Comparison of ENCODE assay signal across 25 cellular contexts in genomic region chr1:23897083-23897482, GRCh38. TPM values are rescaled to one million over a fixed set of nuclear protein-coding genes. Genes with fewer than 3 reads are reported as not detected.
DNase-seq lines count a peak whose midpoint lies in the region; ATAC-seq and TF ChIP-seq lines count a peak whose summit lies in the region.
"Had no signal": no experiment of that assay in that cellular context is flagged by ENCODE, and none has a peak within 500 bp of the region (broad histone marks: within the 10 kb centered on the region; RNA-seq: fewer than 3 reads in every experiment).

No MANE protein-coding gene starts in this region.

- H3K36me3 ChIP-seq in OCI-LY1 (ENCODE audit: insufficient read depth, low read length) = peaks cover 28% of the 10 kb centered on the region
- no peaks in the 10 kb centered on the region for H3K36me3 ChIP-seq in left lung
- H3K36me3 ChIP-seq in upper lobe of left lung = no peaks in the 10 kb centered on the region
- H3K36me3 ChIP-seq in CD4-positive, alpha-beta memory T cell (ENCODE audit: insufficient read depth, low read length) = no peaks in the 10 kb centered on the region
- H3K36me3 ChIP-seq: transverse colon had no signal

- H3K27me3 ChIP-seq in OCI-LY1 (ENCODE audit: insufficient read depth, low read length) (no peaks in the 10 kb centered on the region), left lung (peaks cover 0 to 4% of the 10 kb centered on the region in 2 donors), upper lobe of left lung (no peaks in the 10 kb centered on the region)
- no peaks in the 10 kb centered on the region for H3K27me3 ChIP-seq in CD4-positive, alpha-beta memory T cell (ENCODE audit: insufficient read depth, low read length)
- H3K27me3 ChIP-seq: transverse colon had no signal

- peaks cover 3 to 11% of the 10 kb centered on the region in 2 donors for H3K27me3 Mint-ChIP-seq in CD4-positive, alpha-beta memory T cell

- POLR2A ChIA-PET in CD4-positive, alpha-beta memory T cell (lab: Charles Lee; ENCODE audit: partially characterized antibody) = no interaction called here

- intact Hi-C loops in left lung (cut with DNase I) = no loop called here
- intact Hi-C loops in CD4-positive, alpha-beta memory T cell (cut with micrococcal nuclease) = no loop called here

- H3K4me1 ChIP-seq in OCI-LY1 (ENCODE audit: insufficient read depth, low read length, severe bottlenecking) (peaks cover 48% of the 10 kb centered on the region), left lung (peaks cover 0 to 30% of the 10 kb centered on the region in 2 donors), upper lobe of left lung (peaks cover 5 to 19% (median 11%) of the 10 kb centered on the region in 4 donors)
- H3K4me1 ChIP-seq in CD4-positive, alpha-beta memory T cell (ENCODE audit: insufficient read depth, low read length) = no peaks in the 10 kb centered on the region
- H3K4me1 ChIP-seq: A549, transverse colon had no signal

- no peak overlapping the region for H3K27ac Mint-ChIP-seq in CD4-positive, alpha-beta memory T cell
- H3K27ac Mint-ChIP-seq: activated naive CD8-positive, alpha-beta T cell treated with anti-CD3 and anti-CD28 coated beads for 36 hours; activated T-helper 1 cell treated with anti-CD3 and anti-CD28 coated beads, Interleukin-12 subunit alpha, Interleukin-12 subunit beta, Interleukin-2, Interleukin-4 antibody, amounts not matched to agents 30 ng/mL and 10 ng/mL and 1 ng/mL, durations not matched to agents 14 hours and 24 hours and 36 hours; brain; CD4-positive, alpha-beta T cell; T-helper 17 cell; WTC11 had no signal

- no peaks in the 10 kb centered on the region for H4K20me1 ChIP-seq in OCI-LY1 (ENCODE audit: insufficient read depth, low read length)

- no peak overlapping the region for H3K9ac ChIP-seq in OCI-LY1 (ENCODE audit: low read length)

- H3K36me3 Mint-ChIP-seq in CD4-positive, alpha-beta memory T cell = no peaks in the 10 kb centered on the region
- H3K36me3 Mint-ChIP-seq: activated naive CD8-positive, alpha-beta T cell treated with anti-CD3 and anti-CD28 coated beads for 36 hours; brain; WTC11 had no signal

- no peaks in the 10 kb centered on the region for H3F3A ChIP-seq in OCI-LY1 (ENCODE audit: insufficient read depth, low read length)

- DNase-seq in SKM-1 treated with dmso at 0.1 percent for 144 hours (lab: John Stamatoyannopoulos, UW; ENCODE audit: unreplicated experiment) (peak; percentile 24), SKM-1 (lab: John Stamatoyannopoulos, UW; ENCODE audit: unreplicated experiment) (no peak), left lung (no peak), upper lobe of left lung (peak in 1 of 2 donors; percentile 62), anterior cingulate cortex (lab: John Stamatoyannopoulos, UW) (no peak)
- DNase-seq in CD4-positive, alpha-beta memory T cell = no peak
- no peak for DNase-seq in activated CD4-positive, CD25-positive, alpha-beta regulatory T cell (lab: John Stamatoyannopoulos, UW)
- DNase-seq: activated naive CD8-positive, alpha-beta T cell treated with anti-CD3 and anti-CD28 coated beads for 36 hours; CD4-positive, alpha-beta T cell; dermis blood vessel endothelial cell; NCI-H1417; NCI-H2171 treated with DMSO at 0.1 percent for 48 hours; NCI-H774; nucleus accumbens; stimulated activated naive CD8-positive, alpha-beta T cell treated with anti-CD3 and anti-CD28 coated beads, Interleukin-15, Interleukin-2, amounts not matched to agents 100 U/mL and 50 U/mL, for 24 hours; T-helper 17 cell; transverse colon had no signal

- no peaks in the 10 kb centered on the region for H3K9me3 Mint-ChIP-seq in CD4-positive, alpha-beta memory T cell
- H3K9me3 Mint-ChIP-seq: activated naive CD8-positive, alpha-beta T cell treated with anti-CD3 and anti-CD28 coated beads for 36 hours; activated T-helper 1 cell treated with anti-CD3 and anti-CD28 coated beads, Interleukin-12 subunit alpha, Interleukin-12 subunit beta, Interleukin-2, Interleukin-4 antibody, amounts not matched to agents 30 ng/mL and 10 ng/mL and 1 ng/mL, durations not matched to agents 14 hours and 24 hours and 36 hours; CD4-positive, alpha-beta T cell; WTC11 had no signal

- no peak overlapping the region for H3K4me2 ChIP-seq in OCI-LY1 (ENCODE audit: low read length)
- H3K4me2 ChIP-seq: A549 had no signal

- 0 out of 2 replicates have a peak, but pooled peaks cover 3% of the 10 kb centered on the region for H3K79me2 ChIP-seq in OCI-LY1 (ENCODE audit: insufficient read depth, low read length)

- ATAC-seq in left lung (peak; percentile 72), upper lobe of left lung (ENCODE audit: low FRiP score in 2 of 2) (no peak)
- ATAC-seq: A549; stimulated activated naive CD8-positive, alpha-beta T cell treated with anti-CD3 and anti-CD28 coated beads, Interleukin-15, Interleukin-2, amounts not matched to agents 100 U/mL and 50 U/mL, for 24 hours; WTC11 had no signal

- no peak overlapping the region for H3K4me3 Mint-ChIP-seq in CD4-positive, alpha-beta memory T cell
- H3K4me3 Mint-ChIP-seq: activated naive CD8-positive, alpha-beta T cell treated with anti-CD3 and anti-CD28 coated beads for 36 hours; activated T-helper 1 cell treated with anti-CD3 and anti-CD28 coated beads, Interleukin-12 subunit alpha, Interleukin-12 subunit beta, Interleukin-2, Interleukin-4 antibody, amounts not matched to agents 30 ng/mL and 10 ng/mL and 1 ng/mL, durations not matched to agents 14 hours and 24 hours and 36 hours; brain; CD4-positive, alpha-beta T cell; T-helper 17 cell; WTC11 had no signal

- peak in 1 of 4 donors; percentile 28 for TF ChIP-seq EP300 in upper lobe of left lung (IDR thresholded peaks at IDR 0.05)

- CTCF ChIA-PET in CD4-positive, alpha-beta memory T cell (lab: Charles Lee; ENCODE audit: partially characterized antibody) = interaction anchor here (1.3 kb wide), 1 partner anchor 125 kb away, joined by 3 read pairs; no protein-coding TSS in a partner anchor

- H3K9me3 ChIP-seq in OCI-LY1 (ENCODE audit: low read length) (no peaks in the 10 kb centered on the region), left lung (no peaks in the 10 kb centered on the region), upper lobe of left lung (no peaks in the 10 kb centered on the region)
- no peaks in the 10 kb centered on the region for H3K9me3 ChIP-seq in CD4-positive, alpha-beta memory T cell (ENCODE audit: control insufficient read depth in 1 of 2, low read length in 2 of 2)
- H3K9me3 ChIP-seq: A549, transverse colon had no signal

- WGBS in upper lobe of left lung, 2 donors = 30 to 53% methylated on average over 6 of the region's 6 CpGs

- H3K4me1 Mint-ChIP-seq in CD4-positive, alpha-beta memory T cell = peaks cover 7 to 17% (median 12%) of the 10 kb centered on the region in 4 donors
- H3K4me1 Mint-ChIP-seq: brain had no signal

- H3K27ac ChIP-seq in OCI-LY1 (ENCODE audit: low read depth, low read length, poor library complexity, severe bottlenecking) (peak overlapping the region; percentile 49), left lung (peak overlapping the region in 1 of 2 donors; percentile 69), upper lobe of left lung (peak overlapping the region in 3 of 4 donors; percentile 30 to 80 (median 58))
- no peak overlapping the region for H3K27ac ChIP-seq in CD4-positive, alpha-beta memory T cell (ENCODE audit: low read depth, low read length)
- H3K27ac ChIP-seq: A549, epithelial cell of prostate, transverse colon had no signal

- no peak overlapping the region for H3K4me3 ChIP-seq in OCI-LY1 (ENCODE audit: low read depth, low read length, poor library complexity, severe bottlenecking)
- no peak overlapping the region for H3K4me3 ChIP-seq in left lung
- no peak overlapping the region for H3K4me3 ChIP-seq in upper lobe of left lung
- H3K4me3 ChIP-seq in CD4-positive, alpha-beta memory T cell (ENCODE audit: low read length in 2 of 2) = no peak overlapping the region
- H3K4me3 ChIP-seq: A549, transverse colon had no signal

- TF ChIP-seq POLR2A in upper lobe of left lung (IDR thresholded peaks at IDR 0.05) = peak in 1 of 4 donors; percentile 26

- no peaks in the 10 kb centered on the region for H3K9me2 ChIP-seq in OCI-LY1 (ENCODE audit: low read depth, low read length)

- no peak overlapping the region for H2AFZ ChIP-seq in OCI-LY1 (ENCODE audit: low read length)

- TF ChIP-seq CTCF in OCI-LY1 (IDR thresholded peaks at IDR 0.05; ENCODE audit: low read length) (no peak), left lung (IDR thresholded peaks at IDR 0.05) (no peak), upper lobe of left lung (IDR thresholded peaks at IDR 0.05) (no peak)

RNA-seq across cellular contexts. Expression of gene CNR2, which starts 16.1 kb away (rescaled TPM):
- total RNA-seq in left lung (under 1 TPM; 0.05 to 0.06 TPM), upper lobe of left lung (under 1 TPM in 4 of 6 donors, not detected in 2; 0.13 to 0.59 (median 0.24) TPM)
- total RNA-seq in CD4-positive, alpha-beta memory T cell = not detected
- polyA plus RNA-seq in CD4-positive, alpha-beta memory T cell = under 1 TPM in 1 of 2 donors, not detected in 1; 0.36 TPM
- total RNA-seq: activated T-helper 1 cell treated with anti-CD3 and anti-CD28 coated beads, Interleukin-12 subunit alpha, Interleukin-12 subunit beta, Interleukin-2, Interleukin-4 antibody, amounts not matched to agents 30 ng/mL and 10 ng/mL and 1 ng/mL, durations not matched to agents 14 hours and 24 hours and 36 hours; dermis blood vessel endothelial cell; frontal cortex; H1; WTC11 had no signal
- polyA plus RNA-seq: A549, H1 had no signal

RNA-seq across cellular contexts. Expression of gene FUCA1, which starts 29.0 kb away (rescaled TPM):
- 10 to 100 TPM; 45.3 to 61.3 TPM for total RNA-seq in left lung
- 10 to 100 TPM; 22.6 to 70.8 (median 40.5) TPM for total RNA-seq in upper lobe of left lung
- 10 to 100 TPM; 32.7 to 35.0 TPM for total RNA-seq in CD4-positive, alpha-beta memory T cell
- polyA plus RNA-seq in CD4-positive, alpha-beta memory T cell = 10 to 100 TPM; 15.8 to 17.3 TPM
